ENCODE assay signal across 1 cellular context in the genomic region with DNA sequence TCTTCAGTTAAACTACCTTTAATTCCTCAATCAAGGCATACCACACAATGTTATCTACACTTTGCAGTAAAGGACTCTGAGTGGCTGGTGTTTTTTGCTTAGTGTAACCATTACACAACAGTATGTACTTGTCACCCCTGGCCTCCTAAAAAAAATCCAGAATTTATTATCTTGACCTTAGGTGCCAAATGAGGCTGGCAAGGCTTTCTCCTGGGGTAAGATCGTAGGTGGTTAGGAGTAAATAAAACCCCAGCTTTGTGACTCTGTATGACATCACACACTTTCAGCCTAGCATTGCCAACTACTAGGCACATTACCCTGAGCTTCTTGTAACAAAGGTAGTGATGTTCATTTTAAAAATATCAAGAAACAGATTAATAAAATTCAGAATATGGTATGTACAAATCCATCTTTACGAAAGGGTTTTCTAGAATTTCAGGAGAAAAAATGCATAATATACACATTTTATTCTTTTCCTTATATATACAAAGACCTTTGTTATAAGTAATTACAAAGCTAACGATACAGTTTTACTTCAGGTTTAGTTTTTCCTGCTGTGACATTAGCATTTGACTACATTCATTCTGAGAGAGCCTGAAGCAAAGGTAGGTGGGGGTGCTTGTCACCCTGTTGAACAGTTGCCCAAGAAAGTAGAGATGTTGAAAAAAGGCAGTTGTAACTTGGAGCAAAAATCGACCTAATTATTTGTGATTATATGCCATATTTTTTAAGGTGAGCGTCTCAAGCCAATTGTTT.
TF ChIP-seq lines count a peak whose summit lies in the region.

No MANE protein-coding gene starts in this region.

TF ChIP-seq in HEK293, 187 proteins besides CTCF, POLR2A, EP300 and RAD21 (continued from another document):
- TF ChIP-seq, protein P1, sequence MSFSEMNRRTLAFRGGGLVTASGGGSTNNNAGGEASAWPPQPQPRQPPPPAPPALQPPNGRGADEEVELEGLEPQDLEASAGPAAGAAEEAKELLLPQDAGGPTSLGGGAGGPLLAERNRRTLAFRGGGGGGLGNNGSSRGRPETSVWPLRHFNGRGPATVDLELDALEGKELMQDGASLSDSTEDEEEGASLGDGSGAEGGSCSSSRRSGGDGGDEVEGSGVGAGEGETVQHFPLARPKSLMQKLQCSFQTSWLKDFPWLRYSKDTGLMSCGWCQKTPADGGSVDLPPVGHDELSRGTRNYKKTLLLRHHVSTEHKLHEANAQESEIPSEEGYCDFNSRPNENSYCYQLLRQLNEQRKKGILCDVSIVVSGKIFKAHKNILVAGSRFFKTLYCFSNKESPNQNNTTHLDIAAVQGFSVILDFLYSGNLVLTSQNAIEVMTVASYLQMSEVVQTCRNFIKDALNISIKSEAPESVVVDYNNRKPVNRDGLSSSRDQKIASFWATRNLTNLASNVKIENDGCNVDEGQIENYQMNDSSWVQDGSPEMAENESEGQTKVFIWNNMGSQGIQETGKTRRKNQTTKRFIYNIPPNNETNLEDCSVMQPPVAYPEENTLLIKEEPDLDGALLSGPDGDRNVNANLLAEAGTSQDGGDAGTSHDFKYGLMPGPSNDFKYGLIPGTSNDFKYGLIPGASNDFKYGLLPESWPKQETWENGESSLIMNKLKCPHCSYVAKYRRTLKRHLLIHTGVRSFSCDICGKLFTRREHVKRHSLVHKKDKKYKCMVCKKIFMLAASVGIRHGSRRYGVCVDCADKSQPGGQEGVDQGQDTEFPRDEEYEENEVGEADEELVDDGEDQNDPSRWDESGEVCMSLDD (tag by site-specific recombination; IDR thresholded peaks at IDR 0.05) = no peak
- TF ChIP-seq KLF16 (tag by site-specific recombination; IDR thresholded peaks at IDR 0.05) (no peak), ZXDB (tag by site-specific recombination; IDR thresholded peaks at IDR 0.05) (peak; percentile 29; the same call in 1 of the 2 replicates), SCRT2 (tag by site-specific recombination; IDR thresholded peaks at IDR 0.05) (no peak), ZNF133 (tag by site-specific recombination; IDR thresholded peaks at IDR 0.05) (no peak), PATZ1 (tag by site-specific recombination; IDR thresholded peaks at IDR 0.05) (no peak), ZNF112 (tag by site-specific recombination; IDR thresholded peaks at IDR 0.05) (no peak), ZNF777 (tag by site-specific recombination; IDR thresholded peaks at IDR 0.05; ENCODE audit: borderline replicate concordance) (no peak), SP7 (tag by site-specific recombination; IDR thresholded peaks at IDR 0.05) (0 out of 2 replicates have a peak, but pooled peaks have one; percentile 20), ZNF837 (tag by site-specific recombination; IDR thresholded peaks at IDR 0.05) (no peak), ZNF830 (tag by site-specific recombination; IDR thresholded peaks at IDR 0.05; ENCODE audit: low read depth) (no peak), ZNF423 (tag by site-specific recombination; IDR thresholded peaks at IDR 0.05) (no peak)
TF ChIP-seq in HEK293: peak in this region for 22.
